ENCODE assay signal across 1 cellular context in genomic region chr1:24108334-24109165, GRCh38.
TF ChIP-seq lines count a peak whose summit lies in the region.

No MANE protein-coding gene starts in this region.

TF ChIP-seq in HepG2, 621 proteins besides CTCF, POLR2A, EP300 and RAD21 (continued from another document and continues in another):
- TF ChIP-seq NAIF1 (CRISPR knock-in tag; IDR thresholded peaks at IDR 0.05; ENCODE audit: borderline replicate concordance) = 0 out of 2 replicates have a peak, but pooled peaks have one; percentile 41
- TF ChIP-seq ZNF564 (CRISPR knock-in tag; IDR thresholded peaks at IDR 0.05) = no peak
- TF ChIP-seq SP5 (CRISPR knock-in tag; IDR thresholded peaks at IDR 0.05; ENCODE audit: borderline replicate concordance, low read depth) = peak; percentile 89
- peak; percentile 44 for TF ChIP-seq ZNF605 (CRISPR knock-in tag; IDR thresholded peaks at IDR 0.05)
- no peak for TF ChIP-seq CREB1 (IDR thresholded peaks at IDR 0.05)
- TF ChIP-seq CREB1 (CRISPR knock-in tag; IDR thresholded peaks at IDR 0.05) = peak; percentile 66
- TF ChIP-seq ASH2L (IDR thresholded peaks at IDR 0.05; ENCODE audit: insufficient read length, low read depth, low read length) = peak; percentile 71
- peak; percentile 84 for TF ChIP-seq HINFP (CRISPR knock-in tag; IDR thresholded peaks at IDR 0.05; ENCODE audit: low read depth)
- TF ChIP-seq, protein P1, sequence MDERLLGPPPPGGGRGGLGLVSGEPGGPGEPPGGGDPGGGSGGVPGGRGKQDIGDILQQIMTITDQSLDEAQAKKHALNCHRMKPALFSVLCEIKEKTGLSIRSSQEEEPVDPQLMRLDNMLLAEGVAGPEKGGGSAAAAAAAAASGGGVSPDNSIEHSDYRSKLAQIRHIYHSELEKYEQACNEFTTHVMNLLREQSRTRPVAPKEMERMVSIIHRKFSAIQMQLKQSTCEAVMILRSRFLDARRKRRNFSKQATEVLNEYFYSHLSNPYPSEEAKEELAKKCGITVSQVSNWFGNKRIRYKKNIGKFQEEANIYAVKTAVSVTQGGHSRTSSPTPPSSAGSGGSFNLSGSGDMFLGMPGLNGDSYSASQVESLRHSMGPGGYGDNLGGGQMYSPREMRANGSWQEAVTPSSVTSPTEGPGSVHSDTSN (CRISPR knock-in tag; IDR thresholded peaks at IDR 0.05) = 0 out of 2 replicates have a peak, but pooled peaks have one; percentile 19
- TF ChIP-seq AHR (CRISPR knock-in tag; IDR thresholded peaks at IDR 0.05) = peak; percentile 27; the same call in 1 of the 2 replicates
- TF ChIP-seq ZNF12 (CRISPR knock-in tag; IDR thresholded peaks at IDR 0.05) = peak; percentile 12; the same call in 1 of the 2 replicates
- TF ChIP-seq, protein P2, sequence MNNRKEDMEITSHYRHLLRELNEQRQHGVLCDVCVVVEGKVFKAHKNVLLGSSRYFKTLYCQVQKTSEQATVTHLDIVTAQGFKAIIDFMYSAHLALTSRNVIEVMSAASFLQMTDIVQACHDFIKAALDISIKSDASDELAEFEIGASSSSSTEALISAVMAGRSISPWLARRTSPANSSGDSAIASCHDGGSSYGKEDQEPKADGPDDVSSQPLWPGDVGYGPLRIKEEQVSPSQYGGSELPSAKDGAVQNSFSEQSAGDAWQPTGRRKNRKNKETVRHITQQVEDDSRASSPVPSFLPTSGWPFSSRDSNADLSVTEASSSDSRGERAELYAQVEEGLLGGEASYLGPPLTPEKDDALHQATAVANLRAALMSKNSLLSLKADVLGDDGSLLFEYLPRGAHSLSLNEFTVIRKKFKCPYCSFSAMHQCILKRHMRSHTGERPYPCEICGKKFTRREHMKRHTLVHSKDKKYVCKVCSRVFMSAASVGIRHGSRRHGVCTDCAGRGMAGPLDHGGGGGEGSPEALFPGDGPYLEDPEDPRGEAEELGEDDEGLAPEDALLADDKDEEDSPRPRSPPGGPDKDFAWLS (CRISPR knock-in tag; IDR thresholded peaks at IDR 0.05; ENCODE audit: borderline replicate concordance) = peak; percentile 90; the same call in 1 of the 2 replicates
- TF ChIP-seq ZNF558 (CRISPR knock-in tag; IDR thresholded peaks at IDR 0.05; ENCODE audit: borderline replicate concordance) = peak; percentile 85; the same call in 1 of the 2 replicates
- TF ChIP-seq IRF2 (CRISPR knock-in tag; IDR thresholded peaks at IDR 0.05) = peak; percentile 25; the same call in 1 of the 2 replicates
- no peak for TF ChIP-seq NFIC (IDR thresholded peaks at IDR 0.05; ENCODE audit: low read length)
- peak; percentile 61; the same call in 1 of the 2 replicates for TF ChIP-seq ZNF772 (CRISPR knock-in tag; IDR thresholded peaks at IDR 0.05)
- TF ChIP-seq SAP130 (CRISPR knock-in tag; IDR thresholded peaks at IDR 0.05; ENCODE audit: low read depth) = peak; percentile 82
- 0 out of 2 replicates have a peak, but pooled peaks have one; percentile 0 for TF ChIP-seq ZMYM2 (CRISPR knock-in tag; IDR thresholded peaks at IDR 0.05)
- TF ChIP-seq DMAP1 (CRISPR knock-in tag; IDR thresholded peaks at IDR 0.05) = peak; percentile 18; the same call in 1 of the 2 replicates
- no peak for TF ChIP-seq ZNF546 (CRISPR knock-in tag; conservative IDR thresholded peaks at IDR 0.05)
- peak; percentile 42; the same call in 1 of the 2 replicates for TF ChIP-seq HDAC1 (CRISPR knock-in tag; IDR thresholded peaks at IDR 0.05)
- peak; percentile 60 for TF ChIP-seq BORCS8-MEF2B (CRISPR knock-in tag; IDR thresholded peaks at IDR 0.05)
- no peak for TF ChIP-seq SRSF9 (IDR thresholded peaks at IDR 0.05; ENCODE audit: borderline replicate concordance, insufficient read depth, low read depth, low read length, poor library complexity, severe bottlenecking)
- peak; percentile 40; the same call in 1 of the 2 replicates for TF ChIP-seq PHF8 (CRISPR knock-in tag; IDR thresholded peaks at IDR 0.05)
- TF ChIP-seq TAF1 (CRISPR knock-in tag; IDR thresholded peaks at IDR 0.05) = peak; percentile 60; the same call in 1 of the 2 replicates
- TF ChIP-seq GMEB2 (CRISPR knock-in tag; IDR thresholded peaks at IDR 0.05; ENCODE audit: low read depth) = no peak
- peak; percentile 23; the same call in 1 of the 2 replicates for TF ChIP-seq KDM2A (CRISPR knock-in tag; IDR thresholded peaks at IDR 0.05; ENCODE audit: borderline replicate concordance, low read depth)
- TF ChIP-seq SOX13 (IDR thresholded peaks at IDR 0.05) = no peak; the same call in 1 of the 2 replicates
- peak in 1 of 2 experiments; percentile 48; a peak in 1 of 4 replicates for TF ChIP-seq SOX13 (CRISPR knock-in tag; conservative IDR thresholded peaks at IDR 0.05 in 1 of 2, IDR thresholded peaks at IDR 0.05 in 1 of 2)
- 0 out of 2 replicates have a peak, but pooled peaks have one; percentile 78 for TF ChIP-seq ZNF724P (CRISPR knock-in tag; IDR thresholded peaks at IDR 0.05; ENCODE audit: borderline replicate concordance)
- 0 out of 2 replicates have a peak, but pooled peaks have one; percentile 48 for TF ChIP-seq ZNF441 (CRISPR knock-in tag; IDR thresholded peaks at IDR 0.05; ENCODE audit: borderline replicate concordance)
- 0 out of 2 replicates have a peak, but pooled peaks have one; percentile 32 for TF ChIP-seq FOXK1 (CRISPR knock-in tag; IDR thresholded peaks at IDR 0.05; ENCODE audit: borderline replicate concordance, low read depth)
- TF ChIP-seq HNF4G (IDR thresholded peaks at IDR 0.05; ENCODE audit: borderline replicate concordance, low read depth, low read length) = peak; percentile 45; the same call in 1 of the 2 replicates
- TF ChIP-seq HNF4G (CRISPR knock-in tag; IDR thresholded peaks at IDR 0.05; ENCODE audit: borderline replicate concordance, low read depth) = no peak; the same call in 1 of the 2 replicates
- TF ChIP-seq, protein P3, sequence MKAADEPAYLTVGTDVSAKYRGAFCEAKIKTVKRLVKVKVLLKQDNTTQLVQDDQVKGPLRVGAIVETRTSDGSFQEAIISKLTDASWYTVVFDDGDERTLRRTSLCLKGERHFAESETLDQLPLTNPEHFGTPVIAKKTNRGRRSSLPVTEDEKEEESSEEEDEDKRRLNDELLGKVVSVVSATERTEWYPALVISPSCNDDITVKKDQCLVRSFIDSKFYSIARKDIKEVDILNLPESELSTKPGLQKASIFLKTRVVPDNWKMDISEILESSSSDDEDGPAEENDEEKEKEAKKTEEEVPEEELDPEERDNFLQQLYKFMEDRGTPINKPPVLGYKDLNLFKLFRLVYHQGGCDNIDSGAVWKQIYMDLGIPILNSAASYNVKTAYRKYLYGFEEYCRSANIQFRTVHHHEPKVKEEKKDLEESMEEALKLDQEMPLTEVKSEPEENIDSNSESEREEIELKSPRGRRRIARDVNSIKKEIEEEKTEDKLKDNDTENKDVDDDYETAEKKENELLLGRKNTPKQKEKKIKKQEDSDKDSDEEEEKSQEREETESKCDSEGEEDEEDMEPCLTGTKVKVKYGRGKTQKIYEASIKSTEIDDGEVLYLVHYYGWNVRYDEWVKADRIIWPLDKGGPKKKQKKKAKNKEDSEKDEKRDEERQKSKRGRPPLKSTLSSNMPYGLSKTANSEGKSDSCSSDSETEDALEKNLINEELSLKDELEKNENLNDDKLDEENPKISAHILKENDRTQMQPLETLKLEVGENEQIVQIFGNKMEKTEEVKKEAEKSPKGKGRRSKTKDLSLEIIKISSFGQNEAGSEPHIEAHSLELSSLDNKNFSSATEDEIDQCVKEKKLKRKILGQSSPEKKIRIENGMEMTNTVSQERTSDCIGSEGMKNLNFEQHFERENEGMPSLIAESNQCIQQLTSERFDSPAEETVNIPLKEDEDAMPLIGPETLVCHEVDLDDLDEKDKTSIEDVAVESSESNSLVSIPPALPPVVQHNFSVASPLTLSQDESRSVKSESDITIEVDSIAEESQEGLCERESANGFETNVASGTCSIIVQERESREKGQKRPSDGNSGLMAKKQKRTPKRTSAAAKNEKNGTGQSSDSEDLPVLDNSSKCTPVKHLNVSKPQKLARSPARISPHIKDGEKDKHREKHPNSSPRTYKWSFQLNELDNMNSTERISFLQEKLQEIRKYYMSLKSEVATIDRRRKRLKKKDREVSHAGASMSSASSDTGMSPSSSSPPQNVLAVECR (CRISPR knock-in tag; IDR thresholded peaks at IDR 0.05; ENCODE audit: borderline replicate concordance) = peak; percentile 59; the same call in 1 of the 2 replicates
- peak; percentile 68 for TF ChIP-seq FOXP4 (CRISPR knock-in tag; IDR thresholded peaks at IDR 0.05)
- TF ChIP-seq MAZ (IDR thresholded peaks at IDR 0.05; ENCODE audit: borderline replicate concordance, low read depth, low read length) = 0 out of 2 replicates have a peak, but pooled peaks have one; percentile 29
- TF ChIP-seq MAZ (CRISPR knock-in tag; IDR thresholded peaks at IDR 0.05; ENCODE audit: low read depth) = peak; percentile 73; the same call in 1 of the 2 replicates
- no peak for TF ChIP-seq ZSCAN21 (CRISPR knock-in tag; IDR thresholded peaks at IDR 0.05; ENCODE audit: borderline replicate concordance)
- TF ChIP-seq SALL1 (CRISPR knock-in tag; IDR thresholded peaks at IDR 0.05) = peak; percentile 42
- peak; percentile 73 for TF ChIP-seq HNF4A (CRISPR knock-in tag; IDR thresholded peaks at IDR 0.05)
- 0 out of 2 replicates have a peak, but pooled peaks have one; percentile 26 for TF ChIP-seq ARNTL (CRISPR knock-in tag; IDR thresholded peaks at IDR 0.05)
- peak; percentile 62; the same call in 1 of the 2 replicates for TF ChIP-seq ZBTB34 (CRISPR knock-in tag; IDR thresholded peaks at IDR 0.05)
- no peak for TF ChIP-seq MAFF (IDR thresholded peaks at IDR 0.05; ENCODE audit: low read depth, low read length)
- no peak for TF ChIP-seq ZKSCAN5 (CRISPR knock-in tag; IDR thresholded peaks at IDR 0.05)
- 0 out of 2 replicates have a peak, but pooled peaks have one; percentile 54 for TF ChIP-seq MEF2D (CRISPR knock-in tag; IDR thresholded peaks at IDR 0.05)
- 0 out of 2 replicates have a peak, but pooled peaks have one; percentile 50 for TF ChIP-seq LBX2 (CRISPR knock-in tag; IDR thresholded peaks at IDR 0.05; ENCODE audit: borderline replicate concordance)
- peak; percentile 57; the same call in 1 of the 2 replicates for TF ChIP-seq ZNF678 (CRISPR knock-in tag; IDR thresholded peaks at IDR 0.05)
- TF ChIP-seq MED8 (CRISPR knock-in tag; IDR thresholded peaks at IDR 0.05; ENCODE audit: insufficient replicate concordance) = no peak
- TF ChIP-seq HDAC2 (CRISPR knock-in tag; IDR thresholded peaks at IDR 0.05) = peak; percentile 49
- TF ChIP-seq HNRNPLL (IDR thresholded peaks at IDR 0.05; ENCODE audit: low read depth, low read length, poor library complexity, severe bottlenecking) = peak; percentile 64
- TF ChIP-seq, protein P4, sequence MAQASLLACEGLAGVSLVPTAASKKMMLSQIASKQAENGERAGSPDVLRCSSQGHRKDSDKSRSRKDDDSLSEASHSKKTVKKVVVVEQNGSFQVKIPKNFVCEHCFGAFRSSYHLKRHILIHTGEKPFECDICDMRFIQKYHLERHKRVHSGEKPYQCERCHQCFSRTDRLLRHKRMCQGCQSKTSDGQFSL (CRISPR knock-in tag; IDR thresholded peaks at IDR 0.05) = no peak
- TF ChIP-seq ZNF576 (CRISPR knock-in tag; IDR thresholded peaks at IDR 0.05) = no peak
- TF ChIP-seq EHMT2 (IDR thresholded peaks at IDR 0.05; ENCODE audit: borderline replicate concordance, low read depth, low read length) = no peak
- TF ChIP-seq NFKB2 (CRISPR knock-in tag; IDR thresholded peaks at IDR 0.05; ENCODE audit: borderline replicate concordance) = peak; percentile 13; the same call in 1 of the 2 replicates
